Comparison of ENCODE assay signal across 28 cellular contexts in genomic region chr6:120899932-120900331, GRCh38.
DNase-seq lines count a peak whose midpoint lies in the region; ATAC-seq and TF ChIP-seq lines count a peak whose summit lies in the region.
"Had no signal": no experiment of that assay in that cellular context is flagged by ENCODE, and none has a peak within 500 bp of the region (broad histone marks: within the 10 kb centered on the region; RNA-seq: fewer than 3 reads in every experiment).

No MANE protein-coding gene starts in this region.

- no peak overlapping the region for H3K9ac ChIP-seq in OCI-LY3 (ENCODE audit: low read length)
- H3K9ac ChIP-seq: BLaER1 had no signal

- H3K4me1 ChIP-seq in OCI-LY3 (ENCODE audit: low read length) = peaks cover 14% of the 10 kb centered on the region
- H3K4me1 ChIP-seq: BLaER1, transverse colon had no signal

- no peaks in the 10 kb centered on the region for H4K20me1 ChIP-seq in OCI-LY3 (ENCODE audit: insufficient read depth, low read length)
- H4K20me1 ChIP-seq: BLaER1 had no signal

- no peak overlapping the region for H3K4me3 Mint-ChIP-seq in stimulated activated memory B cell treated with anti-CD40 and anti-IgM and Interleukin-4, amounts not matched to agents 10 μg/mL and 1 μg/mL and 100 μg/mL, for 72 hours
- H3K4me3 Mint-ChIP-seq: activated CD8-positive, alpha-beta memory T cell treated with anti-CD3 and anti-CD28 coated beads, Interleukin-2, amount 10 ng/mL, durations not matched to agents 7 days and 5 days; activated naive CD8-positive, alpha-beta T cell treated with anti-CD3 and anti-CD28 coated beads, Interleukin-2, amount 50 U/mL, for 24 hours; activated T-cell treated with anti-CD3 and anti-CD28 coated beads, Interleukin-2, amount 50 U/mL, for 72 hours; nephron had no signal

- H3K27ac Mint-ChIP-seq in stimulated activated memory B cell treated with anti-CD40 and anti-IgM and Interleukin-4, amounts not matched to agents 10 μg/mL and 1 μg/mL and 100 μg/mL, for 72 hours = no peak overlapping the region
- H3K27ac Mint-ChIP-seq: activated CD8-positive, alpha-beta memory T cell treated with anti-CD3 and anti-CD28 coated beads, Interleukin-2, amount 10 ng/mL, durations not matched to agents 7 days and 5 days; activated naive CD8-positive, alpha-beta T cell treated with anti-CD3 and anti-CD28 coated beads, Interleukin-2, amount 50 U/mL, for 24 hours; activated T-cell treated with anti-CD3 and anti-CD28 coated beads, Interleukin-2, amount 50 U/mL, for 72 hours; nephron had no signal

- no peaks in the 10 kb centered on the region for H3K9me3 ChIP-seq in OCI-LY3 (ENCODE audit: insufficient read depth, low read length)
- H3K9me3 ChIP-seq: BLaER1, transverse colon had no signal

- no peak for TF ChIP-seq CTCF in OCI-LY3 (IDR thresholded peaks at IDR 0.05; ENCODE audit: low read depth, low read length)

- no peaks in the 10 kb centered on the region for H3K27me3 ChIP-seq in OCI-LY3 (ENCODE audit: low read depth, low read length)
- H3K27me3 ChIP-seq: BLaER1, transverse colon had no signal

- H3K36me3 ChIP-seq in OCI-LY3 (replicated peaks; ENCODE audit: low read depth, low read length) = no peaks in the 10 kb centered on the region
- H3K36me3 ChIP-seq: BLaER1, transverse colon had no signal

- ATAC-seq in GM18861 (IDR thresholded peaks at IDR 0.05; ENCODE audit: unreplicated experiment) (peak; percentile 72), HG02870 (IDR thresholded peaks at IDR 0.05; ENCODE audit: unreplicated experiment) (peak; percentile 63)
- peak; percentile 71 for ATAC-seq in stimulated activated memory B cell treated with anti-CD40 and anti-IgM and Interleukin-4, amounts not matched to agents 10 μg/mL and 1 μg/mL and 100 μg/mL, for 72 hours
- ATAC-seq: activated CD8-positive, alpha-beta memory T cell treated with anti-CD3 and anti-CD28 coated beads, Interleukin-2, amount 10 ng/mL, durations not matched to agents 7 days and 5 days; activated naive CD8-positive, alpha-beta T cell treated with anti-CD3 and anti-CD28 coated beads, Interleukin-2, amount 50 U/mL, for 24 hours; activated T-cell treated with anti-CD3 and anti-CD28 coated beads, Interleukin-2, amount 50 U/mL, for 72 hours had no signal

- no peak overlapping the region for H3K4me3 ChIP-seq in OCI-LY3 (ENCODE audit: low read length)
- H3K4me3 ChIP-seq: BLaER1, transverse colon had no signal

- no peak overlapping the region for H3K27ac ChIP-seq in OCI-LY3 (ENCODE audit: low read length)
- H3K27ac ChIP-seq: BLaER1, transverse colon had no signal

- no peak overlapping the region for H2AFZ ChIP-seq in OCI-LY3 (ENCODE audit: low read depth, low read length)

- no peaks in the 10 kb centered on the region for H3K4me1 Mint-ChIP-seq in stimulated activated memory B cell treated with anti-CD40 and anti-IgM and Interleukin-4, amounts not matched to agents 10 μg/mL and 1 μg/mL and 100 μg/mL, for 72 hours
- H3K4me1 Mint-ChIP-seq: activated CD8-positive, alpha-beta memory T cell treated with anti-CD3 and anti-CD28 coated beads, Interleukin-2, amount 10 ng/mL, durations not matched to agents 7 days and 5 days; activated naive CD8-positive, alpha-beta T cell treated with anti-CD3 and anti-CD28 coated beads, Interleukin-2, amount 50 U/mL, for 24 hours; nephron had no signal

- no peaks in the 10 kb centered on the region for H3K36me3 Mint-ChIP-seq in stimulated activated memory B cell treated with anti-CD40 and anti-IgM and Interleukin-4, amounts not matched to agents 10 μg/mL and 1 μg/mL and 100 μg/mL, for 72 hours
- H3K36me3 Mint-ChIP-seq: activated CD8-positive, alpha-beta memory T cell treated with anti-CD3 and anti-CD28 coated beads, Interleukin-2, amount 10 ng/mL, durations not matched to agents 7 days and 5 days had no signal

- no peak for DNase-seq in NCI-H1092 treated with DMSO at 0.1 percent for 48 hours (lab: John Stamatoyannopoulos, UW)
- DNase-seq in activated T-cell treated with anti-CD3 and anti-CD28 coated beads for 4 hours = no peak
- DNase-seq in GM03348 (ENCODE audit: low spot score) = no peak
- DNase-seq: activated CD4-positive, CD25-positive, alpha-beta regulatory T cell; activated CD8-positive, alpha-beta memory T cell treated with anti-CD3 and anti-CD28 coated beads, Interleukin-2, amount 10 ng/mL, durations not matched to agents 7 days and 5 days; activated naive CD8-positive, alpha-beta T cell treated with anti-CD3 and anti-CD28 coated beads, Interleukin-2, amount 50 U/mL, for 24 hours; activated T-cell treated with anti-CD3 and anti-CD28 coated beads, Interleukin-2, amount 50 U/mL, for 72 hours; central memory CD4-positive, alpha-beta T cell; cortex of kidney; DMS53; effector memory CD4-positive, alpha-beta T cell; glutamatergic neuron; HCEC 1CT; Kasumi-1; mammary epithelial cell; NCI-H1436; NCI-H2081 treated with DMSO at 0.1 percent for 48 hours; NCI-H226; NCI-H69; stimulated activated CD4-positive, alpha-beta T cell treated with anti-CD3 and anti-CD28 coated beads, Interleukin-4, amount 100 ng/mL, for 24 hours; T1000; transverse colon had no signal

- H3K27me3 Mint-ChIP-seq in stimulated activated memory B cell treated with anti-CD40 and anti-IgM and Interleukin-4, amounts not matched to agents 10 μg/mL and 1 μg/mL and 100 μg/mL, for 72 hours = no peaks in the 10 kb centered on the region
- H3K27me3 Mint-ChIP-seq: activated CD8-positive, alpha-beta memory T cell treated with anti-CD3 and anti-CD28 coated beads, Interleukin-2, amount 10 ng/mL, durations not matched to agents 7 days and 5 days; activated naive CD8-positive, alpha-beta T cell treated with anti-CD3 and anti-CD28 coated beads, Interleukin-2, amount 50 U/mL, for 24 hours had no signal

- no peaks in the 10 kb centered on the region for H3K9me3 Mint-ChIP-seq in stimulated activated memory B cell treated with anti-CD40 and anti-IgM and Interleukin-4, amounts not matched to agents 10 μg/mL and 1 μg/mL and 100 μg/mL, for 72 hours
- H3K9me3 Mint-ChIP-seq: activated naive CD8-positive, alpha-beta T cell treated with anti-CD3 and anti-CD28 coated beads, Interleukin-2, amount 50 U/mL, for 24 hours had no signal

- peak overlapping the region; percentile 39 for H3K4me2 ChIP-seq in OCI-LY3 (ENCODE audit: low read length)
- H3K4me2 ChIP-seq: BLaER1 had no signal

- H3K79me2 ChIP-seq in OCI-LY3 (ENCODE audit: low read length) = no peaks in the 10 kb centered on the region
